9 cellular contexts compared by ENCODE assay signal in genomic region chr20:57398901-57399535, GRCh38. TPM values are rescaled to one million over a fixed set of nuclear protein-coding genes. Genes with fewer than 3 reads are reported as not detected.
DNase-seq lines count a peak whose midpoint lies in the region; ATAC-seq and TF ChIP-seq lines count a peak whose summit lies in the region.
"Had no signal": no experiment of that assay in that cellular context is flagged by ENCODE, and none has a peak within 500 bp of the region (broad histone marks: within the 10 kb centered on the region; RNA-seq: fewer than 3 reads in every experiment).

No MANE protein-coding gene starts in this region.

- H3K27ac ChIP-seq in Peyer's patch (peak overlapping the region; percentile 72 to 98 (median 80)), body of pancreas (peak overlapping the region in 2 of 4 donors; percentile 0 to 16)

- no peak for TF ChIP-seq POLR2A in Peyer's patch (IDR thresholded peaks at IDR 0.05)
- TF ChIP-seq POLR2A in body of pancreas (IDR thresholded peaks at IDR 0.05): no peak

- H3K4me1 ChIP-seq in Peyer's patch (peaks cover 4 to 60% (median 51%) of the 10 kb centered on the region in 4 donors), body of pancreas (peaks cover 11% of the 10 kb centered on the region)

- DNase-seq in G401 (ENCODE audit: low spot score) (peak; percentile 42), Peyer's patch (no peak), left cardiac atrium (peak; percentile 18), retina (peak; percentile 49), NCI-H69 (lab: John Stamatoyannopoulos, UW) (no peak), HPDE6-E6E7 (ENCODE audit: extremely low spot score) (no peak), putamen (ENCODE audit: low spot score) (no peak), body of pancreas (no peak)
- DNase-seq: NCI-H526 treated with DMSO at 0.1 percent for 48 hours had no signal

- no peak for ATAC-seq in left cardiac atrium
- no peak for ATAC-seq in body of pancreas

- WGBS in body of pancreas, 2 donors: 81 to 86% methylated on average over 10 to 13 of the region's 13 CpGs

- H3K36me3 ChIP-seq in Peyer's patch: peaks cover 0 to 36% (median 0%) of the 10 kb centered on the region in 3 donors
- H3K36me3 ChIP-seq in body of pancreas (replicated peaks in 1 of 2; ENCODE audit: insufficient read depth in 1 of 2, low read depth in 2 of 2): no peaks in the 10 kb centered on the region

- in situ Hi-C loops in G401 (cut with HindIII; ENCODE audit: low sequenced_read_pairs): no loop called here

- H3K4me3 ChIP-seq in Peyer's patch (peak overlapping the region in 3 of 4 donors; percentile 8 to 29 (median 19)), body of pancreas (no peak overlapping the region)

- H3K9me3 ChIP-seq in Peyer's patch: no peaks in the 10 kb centered on the region
- no peaks in the 10 kb centered on the region for H3K9me3 ChIP-seq in body of pancreas

- TF ChIP-seq CTCF in Peyer's patch (IDR thresholded peaks at IDR 0.05) (no peak), body of pancreas (IDR thresholded peaks at IDR 0.05) (no peak)

- intact Hi-C loops in left cardiac atrium (cut with DNase I): loop anchor here (5.0 kb wide), 2 partner anchors 38 to 93 kb away; no protein-coding TSS in a partner anchor
- intact Hi-C loops in body of pancreas (cut with DNase I): no loop called here

- H3K27me3 ChIP-seq in Peyer's patch (no peaks in the 10 kb centered on the region), body of pancreas (no peaks in the 10 kb centered on the region)

RNA-seq across cellular contexts. Expression of gene RBM38, which starts 7.8 kb away (rescaled TPM):
- total RNA-seq in G401 (2014; rRNA removed; shearing (Covaris generic)): 74.9 and 101 TPM in 2 replicates
- total RNA-seq in Peyer's patch (10 to 100 TPM in 3 of 4 donors, 1 to 10 TPM in 1; 9.6 to 15.5 (median 12.8) TPM), left cardiac atrium (100 to 1,000 TPM in 1 of 2 donors, 10 to 100 TPM in 1; 78.6 to 101 TPM), body of pancreas (10 to 100 TPM in 1 of 2 donors, 1 to 10 TPM in 1; 5.6 to 12.7 TPM)

RNA-seq across cellular contexts. Expression of gene RAE1, which starts 48.0 kb away (rescaled TPM):
- 77.4 and 81.3 TPM in 2 replicates for total RNA-seq in G401 (2014; rRNA removed; shearing (Covaris generic))
- 10 to 100 TPM; 21.5 to 38.9 (median 33.3) TPM for total RNA-seq in Peyer's patch
- 10 to 100 TPM; 14.3 to 14.5 TPM for total RNA-seq in left cardiac atrium
- 1 to 10 TPM; 4.9 to 9.9 TPM for total RNA-seq in body of pancreas

Comparison
In these comparisons a context has a peak if more than half of its experiments do, and no peak if none do; other contexts are left out.
1. DNase-seq: peak in G401 (single experiment), left cardiac atrium (single experiment) and retina (single experiment); none in Peyer's patch (0 of 3), NCI-H69 (single experiment), HPDE6-E6E7 (single experiment), putamen (single experiment) and body of pancreas (0 of 4).
2. H3K4me3 ChIP-seq: peak in Peyer's patch (3 of 4); none in body of pancreas (0 of 2).